31 cellular contexts compared by ENCODE assay signal in genomic region chr1:32192220-32192948, GRCh38. TPM values are rescaled to one million over a fixed set of nuclear protein-coding genes. Genes with fewer than 3 reads are reported as not detected.
"Had no signal": no experiment of that assay in that cellular context is flagged by ENCODE, and none has a peak within 500 bp of the region (broad histone marks: within the 10 kb centered on the region; RNA-seq: fewer than 3 reads in every experiment).

No MANE protein-coding gene starts in this region.

- H3K4me3 ChIP-seq: body of pancreas, MG63, SK-N-MC had no signal

- H3K9me3 ChIP-seq: body of pancreas, MG63 had no signal

- H3K27ac ChIP-seq: body of pancreas, SK-N-MC, VCaP had no signal

- H3K9me3 Mint-ChIP-seq: activated CD4-positive, alpha-beta memory T cell treated with anti-CD3 and anti-CD28 coated beads for 36 hours; activated CD4-positive, alpha-beta T cell treated with anti-CD3 and anti-CD28 coated beads, Interleukin-2, amount 10 ng/mL, durations not matched to agents 7 days and 5 days; activated T-helper 17 cell treated with anti-CD3 and anti-CD28 coated beads, Interleukin-2, amount 50 U/mL, for 72 hours; central memory CD8-positive, alpha-beta T cell; T-cell had no signal

- H3K4me3 Mint-ChIP-seq: activated CD4-positive, alpha-beta memory T cell treated with anti-CD3 and anti-CD28 coated beads for 36 hours; activated CD4-positive, alpha-beta T cell treated with anti-CD3 and anti-CD28 coated beads, Interleukin-2, amount 10 ng/mL, durations not matched to agents 7 days and 5 days; activated T-helper 17 cell treated with anti-CD3 and anti-CD28 coated beads, Interleukin-2, amount 50 U/mL, for 72 hours; central memory CD8-positive, alpha-beta T cell; T-cell had no signal

- DNase-seq: activated CD4-positive, alpha-beta memory T cell treated with anti-CD3 and anti-CD28 coated beads for 36 hours; activated CD4-positive, alpha-beta T cell treated with anti-CD3 and anti-CD28 coated beads, Interleukin-2, amount 10 ng/mL, durations not matched to agents 7 days and 5 days; activated CD4-positive, CD25-positive, alpha-beta regulatory T cell; activated CD8-positive, alpha-beta memory T cell treated with anti-CD3 and anti-CD28 coated beads for 24 hours; activated gamma-delta T cell treated with Interleukin-2 at 50 U/mL for 16 hours; activated naive CD4-positive, alpha-beta T cell treated with anti-CD3 and anti-CD28 coated beads, Interleukin-2, amount 50 U/mL, for 16 hours; activated T-cell treated with anti-CD3 and anti-CD28 coated beads for 4 hours; activated T-cell treated with anti-CD3 and anti-CD28 coated beads, Interleukin-2, amount 50 U/mL, for 48 hours; body of pancreas; MG63; NCI-H1105; NCI-H1436; NCI-H1694 treated with DMSO at 0.1 percent for 48 hours; NCI-H2029 treated with DMSO at 0.1 percent for 48 hours; NCI-H345; NCI-H510A; NCI-H69; NK-92 treated with Interleukin-12 subunit alpha and Interleukin-12 subunit beta, amount 100 ng/mL, for 24 hours; OCI-M1; RPMI8226; T-cell; T-helper 2 cell; T1000 had no signal

- ATAC-seq: activated T-helper 17 cell treated with anti-CD3 and anti-CD28 coated beads, Interleukin-2, amount 50 U/mL, for 72 hours; body of pancreas; Panc1; Right ventricle myocardium inferior; T-cell had no signal

- H3K27me3 ChIP-seq: body of pancreas, MG63 had no signal

- H3K27ac Mint-ChIP-seq: activated CD4-positive, alpha-beta memory T cell treated with anti-CD3 and anti-CD28 coated beads for 36 hours; activated CD4-positive, alpha-beta T cell treated with anti-CD3 and anti-CD28 coated beads, Interleukin-2, amount 10 ng/mL, durations not matched to agents 7 days and 5 days; activated T-helper 17 cell treated with anti-CD3 and anti-CD28 coated beads, Interleukin-2, amount 50 U/mL, for 72 hours; T-cell had no signal

- H3K4me1 ChIP-seq: body of pancreas had no signal

- H3K27me3 Mint-ChIP-seq: activated CD4-positive, alpha-beta memory T cell treated with anti-CD3 and anti-CD28 coated beads for 36 hours; activated CD4-positive, alpha-beta T cell treated with anti-CD3 and anti-CD28 coated beads, Interleukin-2, amount 10 ng/mL, durations not matched to agents 7 days and 5 days; activated T-helper 17 cell treated with anti-CD3 and anti-CD28 coated beads, Interleukin-2, amount 50 U/mL, for 72 hours; central memory CD8-positive, alpha-beta T cell; T-cell had no signal

RNA-seq across cellular contexts. Expression of gene DCDC2B, which starts 16.5 kb away (rescaled TPM):
- total RNA-seq: activated CD4-positive, alpha-beta memory T cell treated with anti-CD3 and anti-CD28 coated beads for 36 hours; aorta; body of pancreas; bronchial epithelial cell; Right ventricle myocardium inferior had no signal
- polyA plus RNA-seq: aorta had no signal
